ENCODE assay signal across 8 cellular contexts in genomic region chr1:146478125-146478720, GRCh38.
DNase-seq lines count a peak whose midpoint lies in the region; ATAC-seq and TF ChIP-seq lines count a peak whose summit lies in the region.
"Not testable (repeated sequence)": the region's sequence is repeated elsewhere in the genome, so short reads cannot be mapped to it uniquely, and the experiment has no call there.

No MANE protein-coding gene starts in this region.

- H3K27me3 ChIP-seq in left lung = not testable (repeated sequence)

- H3K9me3 ChIP-seq in left lung = not testable (repeated sequence)

- H3K36me3 ChIP-seq in left lung = not testable (repeated sequence)

- H3K27ac ChIP-seq in left lung = not testable (repeated sequence)

- in situ Hi-C loops in GM13977 (cut with MboI; ENCODE audit: low pct_unique_long_range_greater_than_20kb, low sequenced_read_pairs, unreplicated experiment); SK-MEL-5 (cut with HindIII; ENCODE audit: low pct_unique_long_range_greater_than_20kb, low sequenced_read_pairs): not testable (repeated sequence)

- TF ChIP-seq CTCF in GM13977 (IDR thresholded peaks at IDR 0.05; ENCODE audit: extremely low read depth, insufficient read depth, missing control alignments) = peak; percentile 47
- peak; percentile 36 to 52 for TF ChIP-seq CTCF in left lung (IDR thresholded peaks at IDR 0.05)

- ATAC-seq in esophagus mucosa (peak; percentile 10), left lung (peak; percentile 66)

- DNase-seq in Ammon's horn (ENCODE audit: low spot score) = peak; percentile 44
- DNase-seq in GM13977 (ENCODE audit: low spot score) = peak; percentile 7
- DNase-seq in NCI-H146 (lab: John Stamatoyannopoulos, UW) = peak; percentile 27
- peak; percentile 45 for DNase-seq in SK-MEL-5 (ENCODE audit: low read depth, low spot score)
- DNase-seq in activated gamma-delta T cell treated with Interleukin-2 at 50 U/mL for 16 hours = peak; percentile 22
- DNase-seq in left lung = not testable (repeated sequence)
- DNase-seq in stimulated activated CD4-positive, alpha-beta T cell treated with anti-CD3 and anti-CD28 coated beads, Interleukin-12 subunit alpha, Interleukin-12 subunit beta, amount 100 ng/mL, for 4 hours = peak; percentile 15

- intact Hi-C loops in left lung (cut with DNase I) = not testable (repeated sequence)

- H3K4me1 ChIP-seq in left lung = not testable (repeated sequence)

- H3K4me3 ChIP-seq in left lung = not testable (repeated sequence)
